ENCODE assay signal across 28 cellular contexts in the genomic region with DNA sequence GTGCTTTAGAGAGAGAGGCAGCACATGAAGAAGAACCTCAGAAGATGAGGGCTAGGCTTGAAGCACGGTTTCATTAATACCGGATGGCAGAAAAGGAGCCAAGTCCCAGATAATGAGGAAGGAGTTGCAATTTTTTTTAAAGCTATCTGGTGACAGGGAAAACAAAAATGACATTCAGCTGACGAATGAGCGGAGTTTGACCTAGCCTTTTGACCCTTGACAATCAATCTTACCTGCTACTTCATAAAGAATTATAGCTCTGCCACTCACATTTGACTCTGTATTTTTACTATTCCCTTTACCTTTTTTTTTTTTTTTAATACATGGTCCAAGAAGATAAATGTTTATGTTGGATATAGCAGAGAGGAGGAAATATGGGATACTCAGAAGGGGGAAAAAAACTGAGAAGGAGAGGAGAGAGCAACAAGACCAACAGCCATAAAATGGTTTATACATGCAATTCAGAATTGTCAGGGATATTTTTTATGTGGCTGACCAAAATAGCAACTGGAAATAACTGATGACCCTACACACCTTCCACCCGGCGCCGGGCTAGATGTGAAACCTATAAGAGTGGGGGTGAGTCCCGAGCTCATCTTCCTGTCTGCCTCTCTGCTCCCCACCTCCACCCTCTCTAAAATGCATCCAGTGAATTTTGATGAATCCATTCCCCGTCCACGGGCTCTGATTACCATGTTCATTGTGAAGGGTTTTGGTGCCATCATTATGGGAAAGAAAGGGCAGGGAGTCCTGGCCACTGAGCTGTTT.
"Had no signal": no experiment of that assay in that cellular context is flagged by ENCODE, and none has a peak within 500 bp of the region (broad histone marks: within the 10 kb centered on the region; RNA-seq: fewer than 3 reads in every experiment).

No MANE protein-coding gene starts in this region.

- DNase-seq: activated CD4-positive, alpha-beta memory T cell treated with anti-CD3 and anti-CD28 coated beads for 36 hours; activated CD4-positive, alpha-beta T cell treated with anti-CD3 and anti-CD28 coated beads, Interleukin-2, amount 10 ng/mL, durations not matched to agents 24 days and 14 days; activated CD4-positive, CD25-positive, alpha-beta regulatory T cell treated with anti-CD3 and anti-CD28 coated beads, Interleukin-2, amount 50 U/mL, for 72 hours; activated CD8-positive, alpha-beta memory T cell treated with anti-CD3 and anti-CD28 coated beads, Interleukin-2, amount 50 U/mL, for 4 hours; activated gamma-delta T cell; activated naive CD4-positive, alpha-beta T cell treated with anti-CD3 and anti-CD28 coated beads, Interleukin-2, amount 10 ng/mL, durations not matched to agents 7 days and 5 days; activated T-cell treated with anti-CD3 and anti-CD28 coated beads, Interleukin-2, amount 50 U/mL, for 24 hours; amniotic stem cell; brain microvascular endothelial cell; foreskin keratinocyte; heart left ventricle; hypothalamus; immature natural killer cell; kidney; left colon; lower lobe of right lung; mesenchymal stem cell; ovary; stimulated activated CD4-positive, alpha-beta T cell treated with anti-CD3 and anti-CD28 coated beads, Interleukin-4, amount 100 ng/mL, for 24 hours; T-helper 2 cell; tibial artery; upper lobe of right lung had no signal

- H3K27ac ChIP-seq: brain microvascular endothelial cell, foreskin keratinocyte, heart left ventricle, lower lobe of right lung, ovary, skin epidermis, suprapubic skin, tibial artery, upper lobe of right lung had no signal

- H3K9me3 ChIP-seq: heart left ventricle, lower lobe of right lung, ovary, suprapubic skin, tibial artery, upper lobe of right lung had no signal

- H3K27me3 ChIP-seq: brain microvascular endothelial cell, foreskin keratinocyte, ovary, suprapubic skin, tibial artery, upper lobe of right lung had no signal

- H3K4me3 Mint-ChIP-seq: activated CD4-positive, alpha-beta memory T cell treated with anti-CD3 and anti-CD28 coated beads for 36 hours; activated CD4-positive, alpha-beta T cell treated with anti-CD3 and anti-CD28 coated beads, Interleukin-2, amount 10 ng/mL, durations not matched to agents 24 days and 14 days; activated naive CD4-positive, alpha-beta T cell treated with anti-CD3 and anti-CD28 coated beads, Interleukin-2, amount 10 ng/mL, durations not matched to agents 7 days and 5 days; activated T-cell treated with anti-CD3 and anti-CD28 coated beads, Interleukin-2, amount 50 U/mL, for 24 hours; immature natural killer cell; natural killer cell treated with Interleukin-12 subunit alpha and Interleukin-12 subunit beta and Interleukin-15 and Interleukin-18, amount 100 ng/mL, for 72 hours; stimulated activated effector memory CD8-positive, alpha-beta T cell treated with anti-CD3 and anti-CD28 coated beads, Interleukin-12 subunit alpha, Interleukin-12 subunit beta, amount 100 ng/mL, for 72 hours had no signal

- ATAC-seq: foreskin keratinocyte; heart left ventricle; left colon; lower lobe of right lung; natural killer cell treated with Interleukin-12 subunit alpha and Interleukin-12 subunit beta and Interleukin-15 and Interleukin-18, amount 100 ng/mL, for 72 hours; sciatic nerve; stimulated activated effector memory CD8-positive, alpha-beta T cell treated with anti-CD3 and anti-CD28 coated beads, Interleukin-12 subunit alpha, Interleukin-12 subunit beta, amount 100 ng/mL, for 72 hours; upper lobe of right lung had no signal

- H3K9me3 Mint-ChIP-seq: activated CD4-positive, alpha-beta memory T cell treated with anti-CD3 and anti-CD28 coated beads for 36 hours; activated CD4-positive, alpha-beta T cell treated with anti-CD3 and anti-CD28 coated beads, Interleukin-2, amount 10 ng/mL, durations not matched to agents 24 days and 14 days; activated naive CD4-positive, alpha-beta T cell treated with anti-CD3 and anti-CD28 coated beads, Interleukin-2, amount 10 ng/mL, durations not matched to agents 7 days and 5 days; activated T-cell treated with anti-CD3 and anti-CD28 coated beads, Interleukin-2, amount 50 U/mL, for 24 hours; natural killer cell treated with Interleukin-12 subunit alpha and Interleukin-12 subunit beta and Interleukin-15 and Interleukin-18, amount 100 ng/mL, for 72 hours; stimulated activated effector memory CD8-positive, alpha-beta T cell treated with anti-CD3 and anti-CD28 coated beads, Interleukin-12 subunit alpha, Interleukin-12 subunit beta, amount 100 ng/mL, for 72 hours had no signal

- H3K36me3 Mint-ChIP-seq: activated CD4-positive, alpha-beta memory T cell treated with anti-CD3 and anti-CD28 coated beads for 36 hours; activated naive CD4-positive, alpha-beta T cell treated with anti-CD3 and anti-CD28 coated beads, Interleukin-2, amount 10 ng/mL, durations not matched to agents 7 days and 5 days; immature natural killer cell; natural killer cell treated with Interleukin-12 subunit alpha and Interleukin-12 subunit beta and Interleukin-15 and Interleukin-18, amount 100 ng/mL, for 72 hours; stimulated activated effector memory CD8-positive, alpha-beta T cell treated with anti-CD3 and anti-CD28 coated beads, Interleukin-12 subunit alpha, Interleukin-12 subunit beta, amount 100 ng/mL, for 72 hours had no signal

- H3K27ac Mint-ChIP-seq: activated CD4-positive, alpha-beta memory T cell treated with anti-CD3 and anti-CD28 coated beads for 36 hours; activated CD4-positive, alpha-beta T cell treated with anti-CD3 and anti-CD28 coated beads, Interleukin-2, amount 10 ng/mL, durations not matched to agents 24 days and 14 days; activated naive CD4-positive, alpha-beta T cell treated with anti-CD3 and anti-CD28 coated beads, Interleukin-2, amount 10 ng/mL, durations not matched to agents 7 days and 5 days; activated T-cell treated with anti-CD3 and anti-CD28 coated beads, Interleukin-2, amount 50 U/mL, for 24 hours; immature natural killer cell; natural killer cell treated with Interleukin-12 subunit alpha and Interleukin-12 subunit beta and Interleukin-15 and Interleukin-18, amount 100 ng/mL, for 72 hours; progenitor cell of endocrine pancreas; stimulated activated effector memory CD8-positive, alpha-beta T cell treated with anti-CD3 and anti-CD28 coated beads, Interleukin-12 subunit alpha, Interleukin-12 subunit beta, amount 100 ng/mL, for 72 hours had no signal

- H3K4me1 ChIP-seq: foreskin keratinocyte, heart left ventricle, lower lobe of right lung, suprapubic skin, tibial artery, upper lobe of right lung had no signal

- H3K4me1 Mint-ChIP-seq: activated CD4-positive, alpha-beta T cell treated with anti-CD3 and anti-CD28 coated beads, Interleukin-2, amount 10 ng/mL, durations not matched to agents 24 days and 14 days; activated naive CD4-positive, alpha-beta T cell treated with anti-CD3 and anti-CD28 coated beads, Interleukin-2, amount 10 ng/mL, durations not matched to agents 7 days and 5 days; immature natural killer cell; stimulated activated effector memory CD8-positive, alpha-beta T cell treated with anti-CD3 and anti-CD28 coated beads, Interleukin-12 subunit alpha, Interleukin-12 subunit beta, amount 100 ng/mL, for 72 hours had no signal
